In genomic region chr11:78110351-78110750, GRCh38 we compare ENCODE assay signal across 30 cellular contexts. TPM values are rescaled to one million over a fixed set of nuclear protein-coding genes. Genes with fewer than 3 reads are reported as not detected.
"Had no signal": no experiment of that assay in that cellular context is flagged by ENCODE, and none has a peak within 500 bp of the region (broad histone marks: within the 10 kb centered on the region; RNA-seq: fewer than 3 reads in every experiment).

No MANE protein-coding gene starts in this region.

- H3K4me3 Mint-ChIP-seq: activated CD4-positive, alpha-beta memory T cell treated with anti-CD3 and anti-CD28 coated beads, Interleukin-2, amount 10 ng/mL, durations not matched to agents 7 days and 5 days; activated CD4-positive, alpha-beta T cell treated with anti-CD3 and anti-CD28 coated beads for 36 hours; activated naive CD4-positive, alpha-beta T cell treated with anti-CD3 and anti-CD28 coated beads for 36 hours; activated naive CD8-positive, alpha-beta T cell; activated T-helper 17 cell treated with anti-CD3 and anti-CD28 coated beads, Interleukin-2, amount 50 U/mL, for 72 hours had no signal

- ATAC-seq: activated T-helper 17 cell treated with anti-CD3 and anti-CD28 coated beads, Interleukin-2, amount 50 U/mL, for 72 hours; Panc1 had no signal

- H3K4me2 ChIP-seq: SK-N-SH had no signal

- H3K9me3 Mint-ChIP-seq: activated CD4-positive, alpha-beta memory T cell treated with anti-CD3 and anti-CD28 coated beads, Interleukin-2, amount 10 ng/mL, durations not matched to agents 7 days and 5 days; activated naive CD4-positive, alpha-beta T cell treated with anti-CD3 and anti-CD28 coated beads for 36 hours; activated T-helper 17 cell treated with anti-CD3 and anti-CD28 coated beads, Interleukin-2, amount 50 U/mL, for 72 hours had no signal

- H3K27me3 ChIP-seq: SJCRH30 had no signal

- H3K27me3 Mint-ChIP-seq: activated CD4-positive, alpha-beta memory T cell treated with anti-CD3 and anti-CD28 coated beads, Interleukin-2, amount 10 ng/mL, durations not matched to agents 7 days and 5 days; activated CD4-positive, alpha-beta T cell treated with anti-CD3 and anti-CD28 coated beads for 36 hours; activated naive CD8-positive, alpha-beta T cell; activated T-helper 17 cell treated with anti-CD3 and anti-CD28 coated beads, Interleukin-2, amount 50 U/mL, for 72 hours had no signal

- H3K9me3 ChIP-seq: SJCRH30, SK-N-SH had no signal

- H3K4me1 Mint-ChIP-seq: activated CD4-positive, alpha-beta memory T cell treated with anti-CD3 and anti-CD28 coated beads, Interleukin-2, amount 10 ng/mL, durations not matched to agents 7 days and 5 days; activated CD4-positive, alpha-beta T cell treated with anti-CD3 and anti-CD28 coated beads for 36 hours; activated T-helper 17 cell treated with anti-CD3 and anti-CD28 coated beads, Interleukin-2, amount 50 U/mL, for 72 hours had no signal

- H3K27ac ChIP-seq: RWPE1, SJCRH30, VCaP had no signal

- DNase-seq: activated CD4-positive, alpha-beta memory T cell treated with anti-CD3 and anti-CD28 coated beads, Interleukin-2, amount 10 ng/mL, durations not matched to agents 7 days and 5 days; activated CD4-positive, alpha-beta T cell treated with anti-CD3 and anti-CD28 coated beads for 36 hours; activated CD4-positive, alpha-beta T cell treated with anti-CD3 and anti-CD28 coated beads, Interleukin-2, amount 50 U/mL, for 1 hour; activated gamma-delta T cell; activated naive CD4-positive, alpha-beta T cell treated with anti-CD3 and anti-CD28 coated beads for 36 hours; activated T-cell treated with anti-CD3 and anti-CD28 coated beads for 4 hours; activated T-cell treated with anti-CD3 and anti-CD28 coated beads, Interleukin-2, amount 50 U/mL, for 48 hours; amygdala; central memory CD4-positive, alpha-beta T cell; Kasumi-1; NCI-H1092; NCI-H1417; NCI-H1694; NCI-H2029; NCI-H2107; NCI-H345; NCI-H510A treated with DMSO at 0.1 percent for 48 hours; OCI-M1; Right ventricle myocardium superior; SJCRH30; SK-N-SH; T-helper 1 cell had no signal

- H3K27ac Mint-ChIP-seq: activated CD4-positive, alpha-beta memory T cell treated with anti-CD3 and anti-CD28 coated beads, Interleukin-2, amount 10 ng/mL, durations not matched to agents 7 days and 5 days; activated CD4-positive, alpha-beta T cell treated with anti-CD3 and anti-CD28 coated beads for 36 hours; activated naive CD4-positive, alpha-beta T cell treated with anti-CD3 and anti-CD28 coated beads for 36 hours; activated naive CD8-positive, alpha-beta T cell; activated T-helper 17 cell treated with anti-CD3 and anti-CD28 coated beads, Interleukin-2, amount 50 U/mL, for 72 hours had no signal

- H3K4me3 ChIP-seq: SJCRH30 had no signal

- H3K9ac ChIP-seq: SK-N-SH had no signal

RNA-seq across cellular contexts. Expression of gene THRSP, which starts 46.7 kb away (rescaled TPM):
- total RNA-seq: activated CD4-positive, alpha-beta memory T cell treated with anti-CD3 and anti-CD28 coated beads, Interleukin-2, amount 10 ng/mL, durations not matched to agents 7 days and 5 days; activated CD4-positive, alpha-beta T cell treated with anti-CD3 and anti-CD28 coated beads for 36 hours; activated CD8-positive, alpha-beta memory T cell treated with anti-CD3 and anti-CD28 coated beads for 36 hours; activated naive CD4-positive, alpha-beta T cell treated with anti-CD3 and anti-CD28 coated beads for 36 hours; activated T-helper 17 cell treated with anti-CD3 and anti-CD28 coated beads, Interleukin-2, amount 50 U/mL, for 72 hours; chondrocyte; SJCRH30; T-helper 2 cell treated with Interferon-gamma antibody and Interleukin-4, amounts not matched to agents 100 ng/mL and 5 ng/mL, for 36 hours had no signal
- polyA plus RNA-seq: SK-N-SH had no signal
